Comparison of ENCODE assay signal across 1 cellular context in genomic region chr19:35746087-35746462, GRCh38.
TF ChIP-seq lines count a peak whose summit lies in the region.

No MANE protein-coding gene starts in this region.

TF ChIP-seq in GM12878, 131 proteins besides CTCF, POLR2A, EP300 and RAD21:
- no peak for TF ChIP-seq BCL3 (IDR thresholded peaks at IDR 0.05; ENCODE audit: borderline replicate concordance, insufficient read depth, low read depth, low read length, poor library complexity, severe bottlenecking)
- TF ChIP-seq PRDM15 (CRISPR knock-in tag; IDR thresholded peaks at IDR 0.05) = no peak
- TF ChIP-seq GATAD2B (conservative IDR thresholded peaks at IDR 0.05; ENCODE audit: low read depth) = no peak
- no peak for TF ChIP-seq IKZF1 (conservative IDR thresholded peaks at IDR 0.05)
- no peak for TF ChIP-seq CBFB (IDR thresholded peaks at IDR 0.05; ENCODE audit: low read depth)
- TF ChIP-seq CEBPB (IDR thresholded peaks at IDR 0.05; ENCODE audit: borderline replicate concordance in 1 of 2, low read depth in 2 of 2, low read length in 2 of 2) = no peak
- TF ChIP-seq HDGF (IDR thresholded peaks at IDR 0.05) = no peak
- TF ChIP-seq CBX5 (IDR thresholded peaks at IDR 0.05; ENCODE audit: low read depth) = no peak
- TF ChIP-seq BCL11A (IDR thresholded peaks at IDR 0.05; ENCODE audit: low read depth, low read length) = no peak
- TF ChIP-seq TCF3 (IDR thresholded peaks at IDR 0.05; ENCODE audit: borderline replicate concordance, insufficient read depth, low read depth, low read length) = no peak
- TF ChIP-seq ZNF622 (IDR thresholded peaks at IDR 0.05) = no peak
- no peak for TF ChIP-seq RELB (IDR thresholded peaks at IDR 0.05; ENCODE audit: low read depth)
- TF ChIP-seq, protein P1, sequence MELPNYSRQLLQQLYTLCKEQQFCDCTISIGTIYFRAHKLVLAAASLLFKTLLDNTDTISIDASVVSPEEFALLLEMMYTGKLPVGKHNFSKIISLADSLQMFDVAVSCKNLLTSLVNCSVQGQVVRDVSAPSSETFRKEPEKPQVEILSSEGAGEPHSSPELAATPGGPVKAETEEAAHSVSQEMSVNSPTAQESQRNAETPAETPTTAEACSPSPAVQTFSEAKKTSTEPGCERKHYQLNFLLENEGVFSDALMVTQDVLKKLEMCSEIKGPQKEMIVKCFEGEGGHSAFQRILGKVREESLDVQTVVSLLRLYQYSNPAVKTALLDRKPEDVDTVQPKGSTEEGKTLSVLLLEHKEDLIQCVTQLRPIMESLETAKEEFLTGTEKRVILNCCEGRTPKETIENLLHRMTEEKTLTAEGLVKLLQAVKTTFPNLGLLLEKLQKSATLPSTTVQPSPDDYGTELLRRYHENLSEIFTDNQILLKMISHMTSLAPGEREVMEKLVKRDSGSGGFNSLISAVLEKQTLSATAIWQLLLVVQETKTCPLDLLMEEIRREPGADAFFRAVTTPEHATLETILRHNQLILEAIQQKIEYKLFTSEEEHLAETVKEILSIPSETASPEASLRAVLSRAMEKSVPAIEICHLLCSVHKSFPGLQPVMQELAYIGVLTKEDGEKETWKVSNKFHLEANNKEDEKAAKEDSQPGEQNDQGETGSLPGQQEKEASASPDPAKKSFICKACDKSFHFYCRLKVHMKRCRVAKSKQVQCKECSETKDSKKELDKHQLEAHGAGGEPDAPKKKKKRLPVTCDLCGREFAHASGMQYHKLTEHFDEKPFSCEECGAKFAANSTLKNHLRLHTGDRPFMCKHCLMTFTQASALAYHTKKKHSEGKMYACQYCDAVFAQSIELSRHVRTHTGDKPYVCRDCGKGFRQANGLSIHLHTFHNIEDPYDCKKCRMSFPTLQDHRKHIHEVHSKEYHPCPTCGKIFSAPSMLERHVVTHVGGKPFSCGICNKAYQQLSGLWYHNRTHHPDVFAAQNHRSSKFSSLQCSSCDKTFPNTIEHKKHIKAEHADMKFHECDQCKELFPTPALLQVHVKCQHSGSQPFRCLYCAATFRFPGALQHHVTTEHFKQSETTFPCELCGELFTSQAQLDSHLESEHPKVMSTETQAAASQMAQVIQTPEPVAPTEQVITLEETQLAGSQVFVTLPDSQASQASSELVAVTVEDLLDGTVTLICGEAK (IDR thresholded peaks at IDR 0.05; ENCODE audit: borderline replicate concordance) = no peak
- TF ChIP-seq ATF2 (IDR thresholded peaks at IDR 0.05; ENCODE audit: low read length) = no peak
- no peak for TF ChIP-seq SMAD5 (IDR thresholded peaks at IDR 0.05; ENCODE audit: low read depth)
- TF ChIP-seq GABPA (IDR thresholded peaks at IDR 0.05; ENCODE audit: low read depth) = no peak
- no peak for TF ChIP-seq EED (IDR thresholded peaks at IDR 0.05; ENCODE audit: low read depth)
- no peak for TF ChIP-seq E4F1 (IDR thresholded peaks at IDR 0.05; ENCODE audit: borderline replicate concordance, partially characterized antibody)
TF ChIP-seq in GM12878: peak in this region for 0.
